ENCODE assay signal across 2 cellular contexts in the genomic region with DNA sequence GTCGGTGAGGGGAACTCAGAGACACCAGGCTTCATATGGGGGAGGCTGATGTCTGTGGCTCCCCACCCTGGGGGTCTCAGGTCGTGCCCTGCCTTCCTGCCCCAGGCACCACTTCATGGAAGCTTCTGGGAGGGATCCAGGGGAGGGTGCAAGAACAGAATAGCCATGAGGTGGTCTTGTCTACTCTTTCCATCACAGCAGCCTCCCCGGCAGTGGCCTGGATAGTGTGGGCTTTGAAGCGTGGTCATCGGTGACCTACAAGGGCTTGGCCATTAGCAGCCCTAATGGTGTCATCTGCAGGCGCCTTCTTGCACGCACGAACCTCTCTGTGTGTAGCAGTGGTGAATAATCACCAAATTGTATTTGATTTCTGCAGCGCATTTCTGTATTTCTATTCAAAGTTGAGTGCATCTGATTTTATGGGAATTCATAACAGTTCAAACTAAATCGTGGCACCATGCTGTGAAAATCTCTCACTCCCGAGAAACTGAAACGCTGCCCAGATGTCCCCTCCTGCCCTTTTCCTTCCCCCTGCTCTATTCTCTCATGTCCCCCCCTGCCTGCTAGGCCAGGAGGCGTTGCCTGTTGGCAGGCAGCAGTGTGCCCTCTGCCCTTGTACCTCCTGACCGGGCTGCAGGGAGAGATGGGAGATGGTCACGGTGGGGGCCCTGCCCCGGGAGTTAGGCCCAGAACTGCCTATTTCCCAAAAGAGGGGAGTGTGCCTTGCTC.
TF ChIP-seq lines count a peak whose summit lies in the region.

No MANE protein-coding gene starts in this region.

TF ChIP-seq in SK-N-SH, 30 proteins besides CTCF, POLR2A, EP300 and RAD21:
- TF ChIP-seq SIN3A (IDR thresholded peaks at IDR 0.05; ENCODE audit: borderline replicate concordance, low read depth, low read length) (no peak), TEAD4 (IDR thresholded peaks at IDR 0.05; ENCODE audit: borderline replicate concordance, insufficient read depth) (no peak), JUND (IDR thresholded peaks at IDR 0.05) (no peak), YY1 (IDR thresholded peaks at IDR 0.05; ENCODE audit: low read depth) (no peak), RFX5 (IDR thresholded peaks at IDR 0.05; ENCODE audit: low read length) (no peak), MAX (IDR thresholded peaks at IDR 0.05; ENCODE audit: low read depth) (no peak), CHD2 (IDR thresholded peaks at IDR 0.05; ENCODE audit: low read length, partially characterized antibody) (no peak), TCF12 (IDR thresholded peaks at IDR 0.05) (no peak), GATA2 (CRISPR knock-in tag; IDR thresholded peaks at IDR 0.05) (no peak), FOXJ3 (CRISPR knock-in tag; IDR thresholded peaks at IDR 0.05) (no peak), SMC3 (IDR thresholded peaks at IDR 0.05; ENCODE audit: low read depth, low read length) (no peak), FOXM1 (IDR thresholded peaks at IDR 0.05; ENCODE audit: low read depth) (no peak), EZH2phosphoT487 (IDR thresholded peaks at IDR 0.05; ENCODE audit: borderline replicate concordance, low read depth) (no peak), PBX3 (IDR thresholded peaks at IDR 0.05) (no peak), NRF1 (IDR thresholded peaks at IDR 0.05; ENCODE audit: low read depth, low read length) (no peak), ZBTB33 (IDR thresholded peaks at IDR 0.05; ENCODE audit: borderline replicate concordance, low read depth) (no peak), MEF2A (IDR thresholded peaks at IDR 0.05; ENCODE audit: borderline replicate concordance, low read depth) (no peak), RXRA (IDR thresholded peaks at IDR 0.05; ENCODE audit: borderline replicate concordance, low read depth) (no peak)
- TF ChIP-seq, protein P1, sequence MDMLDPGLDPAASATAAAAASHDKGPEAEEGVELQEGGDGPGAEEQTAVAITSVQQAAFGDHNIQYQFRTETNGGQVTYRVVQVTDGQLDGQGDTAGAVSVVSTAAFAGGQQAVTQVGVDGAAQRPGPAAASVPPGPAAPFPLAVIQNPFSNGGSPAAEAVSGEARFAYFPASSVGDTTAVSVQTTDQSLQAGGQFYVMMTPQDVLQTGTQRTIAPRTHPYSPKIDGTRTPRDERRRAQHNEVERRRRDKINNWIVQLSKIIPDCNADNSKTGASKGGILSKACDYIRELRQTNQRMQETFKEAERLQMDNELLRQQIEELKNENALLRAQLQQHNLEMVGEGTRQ (IDR thresholded peaks at IDR 0.05; ENCODE audit: borderline replicate concordance, low read depth, low read length): no peak
- TF ChIP-seq, protein P2, sequence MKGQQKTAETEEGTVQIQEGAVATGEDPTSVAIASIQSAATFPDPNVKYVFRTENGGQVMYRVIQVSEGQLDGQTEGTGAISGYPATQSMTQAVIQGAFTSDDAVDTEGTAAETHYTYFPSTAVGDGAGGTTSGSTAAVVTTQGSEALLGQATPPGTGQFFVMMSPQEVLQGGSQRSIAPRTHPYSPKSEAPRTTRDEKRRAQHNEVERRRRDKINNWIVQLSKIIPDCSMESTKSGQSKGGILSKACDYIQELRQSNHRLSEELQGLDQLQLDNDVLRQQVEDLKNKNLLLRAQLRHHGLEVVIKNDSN (IDR thresholded peaks at IDR 0.05; ENCODE audit: borderline replicate concordance, low read depth): no peak

TF ChIP-seq in SK-N-SH treated with all-trans-retinoic acid at 6 μM for 48 hours, 23 proteins besides CTCF, POLR2A, EP300 and RAD21:
- TF ChIP-seq TSHZ2 (CRISPR knock-in tag; IDR thresholded peaks at IDR 0.05) (no peak), ZNF565 (CRISPR knock-in tag; conservative IDR thresholded peaks at IDR 0.05; ENCODE audit: low read depth) (no peak), SNAI2 (CRISPR knock-in tag; IDR thresholded peaks at IDR 0.05) (no peak), ESRRG (CRISPR knock-in tag; IDR thresholded peaks at IDR 0.05) (no peak)
